ENCODE assay signal across 17 cellular contexts in genomic region chr2:130967020-130967495, GRCh38.
DNase-seq lines count a peak whose midpoint lies in the region; ATAC-seq and TF ChIP-seq lines count a peak whose summit lies in the region.
"Had no signal": no experiment of that assay in that cellular context is flagged by ENCODE, and none has a peak within 500 bp of the region (broad histone marks: within the 10 kb centered on the region; RNA-seq: fewer than 3 reads in every experiment).

No MANE protein-coding gene starts in this region.

- no peaks in the 10 kb centered on the region for H4K20me1 ChIP-seq in PC-3 (ENCODE audit: low read length)

- intact Hi-C loops in PC-3 (cut with micrococcal nuclease): no loop called here

- no peaks in the 10 kb centered on the region for H3F3A ChIP-seq in PC-3 (ENCODE audit: low read length, unreplicated experiment)

- peak overlapping the region; percentile 19 for H3K18ac ChIP-seq in mesendoderm (ENCODE audit: low read length)

- H3K9me3 ChIP-seq in HUES48 (ENCODE audit: control insufficient read depth, insufficient read depth, low read length): no peaks in the 10 kb centered on the region
- H3K9me3 ChIP-seq in PC-3 (ENCODE audit: low read length): no peaks in the 10 kb centered on the region
- H3K9me3 ChIP-seq: Peyer's patch had no signal

- H2BK120ac ChIP-seq in mesendoderm (ENCODE audit: low read depth, low read length): no peak overlapping the region

- POLR2A ChIA-PET in PC-3 (lab: Charles Lee; ENCODE audit: unreplicated experiment): no interaction called here

- H3K36me3 ChIP-seq in HUES48 (ENCODE audit: control insufficient read depth, insufficient read depth, low read length) (no peaks in the 10 kb centered on the region), mesendoderm (ENCODE audit: control insufficient read depth, insufficient read depth, low read length) (no peaks in the 10 kb centered on the region), PC-3 (ENCODE audit: low read depth, low read length) (no peaks in the 10 kb centered on the region)
- H3K36me3 ChIP-seq: Peyer's patch had no signal

- H3K4me3 ChIP-seq in HUES48 (ENCODE audit: low read depth, low read length) (no peak overlapping the region), mesendoderm (ENCODE audit: low read length) (no peak overlapping the region), PC-3 (ENCODE audit: low read length) (no peak overlapping the region)
- H3K4me3 ChIP-seq: Peyer's patch, SK-N-MC had no signal

- TF ChIP-seq CTCF in brain (conservative IDR thresholded peaks at IDR 0.05) (no peak), PC-3 (conservative IDR thresholded peaks at IDR 0.05; ENCODE audit: low read depth, low read length) (no peak)

- H2AFZ ChIP-seq in PC-3 (ENCODE audit: low read length): no peak overlapping the region

- no peak overlapping the region for H2BK15ac ChIP-seq in mesendoderm (replicated peaks; ENCODE audit: low read depth)

- no peak overlapping the region for H2AK5ac ChIP-seq in mesendoderm (ENCODE audit: low read length)

- no peak overlapping the region for H4K8ac ChIP-seq in mesendoderm (ENCODE audit: low read depth, low read length)

- H3K79me2 ChIP-seq in mesendoderm (ENCODE audit: control insufficient read depth, insufficient read depth, low read length): no peaks in the 10 kb centered on the region
- no peaks in the 10 kb centered on the region for H3K79me2 ChIP-seq in PC-3 (ENCODE audit: low read length)

- WGBS in mesendoderm (ENCODE audit: extremely low coverage, insufficient coverage, low lambda C conversion rate): no CpG with 5 or more reads among the region's 10 CpGs

- H3K27ac Mint-ChIP-seq in brain: peak overlapping the region in 3 of 5 experiments; percentile 50 to 86 (median 84)
- H3K27ac Mint-ChIP-seq: CD4-positive, alpha-beta memory T cell had no signal

- no peaks in the 10 kb centered on the region for H3K9me2 ChIP-seq in PC-3 (replicated peaks; ENCODE audit: low read length)

- no peak for ATAC-seq in GM21423 (IDR thresholded peaks at IDR 0.05; ENCODE audit: unreplicated experiment)
- no peak for ATAC-seq in PC-3
- ATAC-seq: Right ventricle myocardium inferior had no signal

- H3K79me1 ChIP-seq in mesendoderm (ENCODE audit: low read length): no peaks in the 10 kb centered on the region

- no peak overlapping the region for H3K9ac ChIP-seq in HUES48 (ENCODE audit: low read depth, low read length)
- H3K9ac ChIP-seq in mesendoderm (ENCODE audit: low read length): no peak overlapping the region
- no peak overlapping the region for H3K9ac ChIP-seq in PC-3 (ENCODE audit: low read length)

- no peaks in the 10 kb centered on the region for H3K36me3 Mint-ChIP-seq in brain
- H3K36me3 Mint-ChIP-seq: CD4-positive, alpha-beta memory T cell had no signal

- H3K27me3 Mint-ChIP-seq in brain: peaks cover 67% of the 10 kb centered on the region

- peaks cover 46% of the 10 kb centered on the region for H3K27me3 ChIP-seq in HUES48 (ENCODE audit: control insufficient read depth, insufficient read depth, low read length)
- H3K27me3 ChIP-seq in mesendoderm (ENCODE audit: insufficient read depth, low read length, poor library complexity): peaks cover 16% of the 10 kb centered on the region
- peaks cover 4% of the 10 kb centered on the region; the same call in 1 of the 2 replicates for H3K27me3 ChIP-seq in PC-3 (ENCODE audit: low read length)
- H3K27me3 ChIP-seq: Peyer's patch had no signal

- no peak overlapping the region for H4K5ac ChIP-seq in mesendoderm (ENCODE audit: low read length)

- peak overlapping the region; percentile 48 for H3K23ac ChIP-seq in mesendoderm (ENCODE audit: low read length)

- H3K4me3 Mint-ChIP-seq in brain: peak overlapping the region in 4 of 5 experiments; percentile 38 to 93 (median 64)
- H3K4me3 Mint-ChIP-seq: CD4-positive, alpha-beta memory T cell had no signal

- H2BK5ac ChIP-seq in mesendoderm (ENCODE audit: low read length): no peak overlapping the region

- H3K27ac ChIP-seq in HUES48 (ENCODE audit: low read depth, low read length) (peak overlapping the region; percentile 73), mesendoderm (ENCODE audit: low read depth, low read length) (peak overlapping the region; percentile 69), substantia nigra (ENCODE audit: low read depth, low read length, poor library complexity, severe bottlenecking) (no peak overlapping the region), PC-3 (ENCODE audit: low read length) (no peak overlapping the region)
- H3K27ac ChIP-seq: Peyer's patch, SK-N-MC had no signal

- peaks cover 0 to 3% (median 0%) of the 10 kb centered on the region in 5 experiments for H3K9me3 Mint-ChIP-seq in brain

- no TSS peak for BruUV-seq in PC-3 (replicated peaks; lab: Mats Ljungman, UMichigan)

- CTCF ChIA-PET in PC-3 (lab: Charles Lee): no interaction called here

- H3K4me2 ChIP-seq in mesendoderm (ENCODE audit: low read length) (no peak overlapping the region), PC-3 (ENCODE audit: low read length) (no peak overlapping the region)

- DNase-seq in mesendoderm: peak; percentile 63
- DNase-seq in retina: peak; percentile 74
- no peak for DNase-seq in substantia nigra (lab: John Stamatoyannopoulos, UW)
- DNase-seq in PC-3: no peak
- DNase-seq: Calu3; CD4-positive, alpha-beta memory T cell; DMS79; Karpas-422; MM.1S; NCI-H1092 treated with DMSO at 0.1 percent for 48 hours; NCI-H510A treated with DMSO at 0.1 percent for 48 hours; Peyer's patch had no signal

- no peak overlapping the region for H3K56ac ChIP-seq in mesendoderm (ENCODE audit: low read length)

- H3K4me1 Mint-ChIP-seq in brain: peaks cover 33% of the 10 kb centered on the region

- peaks cover 36% of the 10 kb centered on the region for H3K4me1 ChIP-seq in HUES48 (ENCODE audit: control insufficient read depth, insufficient read depth, low read length)
- peaks cover 2% of the 10 kb centered on the region for H3K4me1 ChIP-seq in mesendoderm (ENCODE audit: control insufficient read depth, low read depth, low read length)
- no peaks in the 10 kb centered on the region for H3K4me1 ChIP-seq in PC-3 (ENCODE audit: insufficient read depth, low read length)
- H3K4me1 ChIP-seq: Peyer's patch had no signal

- no peak overlapping the region for H3K4ac ChIP-seq in mesendoderm (ENCODE audit: low read depth, low read length)

Comparison
In these comparisons a context has a peak if more than half of its experiments do, and no peak if none do; other contexts are left out.
1. H3K27ac ChIP-seq: peak in HUES48 (single experiment) and mesendoderm (single experiment); none in substantia nigra (single experiment) and PC-3 (single experiment).
2. DNase-seq: peak in mesendoderm (single experiment) and retina (single experiment); none in substantia nigra (0 of 49) and PC-3 (single experiment).